ENCODE assay signal across 17 cellular contexts in genomic region chr2:148613231-148614023, GRCh38. TPM values are rescaled to one million over a fixed set of nuclear protein-coding genes. Genes with fewer than 3 reads are reported as not detected.
A peak's percentile ranks its signal among the peaks of the same experiment; 100 is the strongest.
DNase-seq lines count a peak whose midpoint lies in the region; FAIRE-seq and TF ChIP-seq lines count a peak whose summit lies in the region.
"Had no signal": no experiment of that assay in that cellular context is flagged by ENCODE, and none has a peak within 500 bp of the region (broad histone marks: within the 10 kb centered on the region; RNA-seq: fewer than 3 reads in every experiment).

No MANE protein-coding gene starts in this region.

- DNase-seq in astrocyte (ENCODE audit: low read depth): no peak
- DNase-seq in nephron progenitor cell: no peak
- no peak for DNase-seq in G401 (ENCODE audit: low spot score)
- no peak for DNase-seq in dorsolateral prefrontal cortex
- no peak for DNase-seq in activated T-cell treated with anti-CD3 and anti-CD28 coated beads, Interleukin-2, amount 50 U/mL, for 48 hours
- DNase-seq: activated naive CD4-positive, alpha-beta T cell treated with anti-CD3 and anti-CD28 coated beads, Interleukin-2, amount 50 U/mL, for 16 hours; erythroblast; H7; naive thymus-derived CD4-positive, alpha-beta T cell; NCI-H2227 treated with DMSO at 0.1 percent for 48 hours; NK-92 treated with Interleukin-12 subunit alpha and Interleukin-12 subunit beta, amount 100 ng/mL, for 24 hours; spleen had no signal

- H3F3A ChIP-seq in DOHH2 (ENCODE audit: control insufficient read depth, insufficient read depth): no peaks in the 10 kb centered on the region

- H3K36me3 ChIP-seq in DOHH2 (ENCODE audit: control insufficient read depth, low read length) (no peaks in the 10 kb centered on the region), HEK293 (ENCODE audit: control insufficient read depth in 2 of 2, insufficient read depth in 1 of 2, low read length in 2 of 2) (no peaks in the 10 kb centered on the region), astrocyte (ENCODE audit: insufficient read depth, low read length) (no peaks in the 10 kb centered on the region)
- H3K36me3 ChIP-seq: spleen, thyroid gland had no signal

- H3K4me1 ChIP-seq in DOHH2 (ENCODE audit: control insufficient read depth, low read length) (peaks cover 24% of the 10 kb centered on the region), HEK293 (ENCODE audit: control insufficient read depth, insufficient read depth, low read length) (peaks cover 10% of the 10 kb centered on the region), astrocyte (ENCODE audit: insufficient read depth, low read length) (peaks cover 9% of the 10 kb centered on the region)

- no peak overlapping the region for H3K4me3 ChIP-seq in DOHH2 (ENCODE audit: low read length)
- no peak overlapping the region for H3K4me3 ChIP-seq in HEK293 (ENCODE audit: low read depth, low read length)
- H3K4me3 ChIP-seq in astrocyte (ENCODE audit: insufficient read depth, low read depth, low read length): no peak overlapping the region
- no peak overlapping the region for H3K4me3 ChIP-seq in dorsolateral prefrontal cortex
- H3K4me3 ChIP-seq: spleen, thyroid gland had no signal

- in situ Hi-C loops in G401 (cut with HindIII; ENCODE audit: low sequenced_read_pairs): no loop called here

- H3K4me3 Mint-ChIP-seq in astrocyte (ENCODE audit: unreplicated experiment) (no peak overlapping the region), nephron progenitor cell (peak overlapping the region; percentile 1)

- H3K27ac ChIP-seq in DOHH2 (ENCODE audit: low read depth, low read length): no peak overlapping the region
- no peak overlapping the region for H3K27ac ChIP-seq in HEK293 (ENCODE audit: extremely low read depth, low read depth, low read length)
- H3K27ac ChIP-seq in astrocyte (ENCODE audit: low read depth, low read length): no peak overlapping the region
- peak overlapping the region in 18 of 59 donors; percentile 2 to 74 (median 47) for H3K27ac ChIP-seq in dorsolateral prefrontal cortex

- FAIRE-seq in astrocyte (lab: Jason Lieb, UNC): no peak

- H3K9me3 ChIP-seq in DOHH2 (ENCODE audit: control insufficient read depth, insufficient read depth, low read length): no peaks in the 10 kb centered on the region
- no peaks in the 10 kb centered on the region for H3K9me3 ChIP-seq in HEK293 (ENCODE audit: control insufficient read depth, insufficient read depth, low read depth, low read length)
- H3K9me3 ChIP-seq in astrocyte (ENCODE audit: insufficient read depth, low read depth, low read length): no peaks in the 10 kb centered on the region
- H3K9me3 ChIP-seq: spleen, thyroid gland had no signal

- POLR2A ChIA-PET in HEK293 (lab: Yijun Ruan, JAX): interaction anchor here (0.6 to 0.9 kb wide), 2 partner anchors 62 to 593 kb away, joined by 3 read pairs; partner anchors contain the start of genes MBD5 and ORC4

- peak overlapping the region; percentile 88 for H3K27ac Mint-ChIP-seq in astrocyte (ENCODE audit: unreplicated experiment)
- peak overlapping the region; percentile 86 for H3K27ac Mint-ChIP-seq in nephron progenitor cell
- H3K27ac Mint-ChIP-seq: progenitor cell of endocrine pancreas had no signal

- intact Hi-C loops in dorsolateral prefrontal cortex (cut with DNase I): no loop called here

- no peaks in the 10 kb centered on the region for H3K27me3 Mint-ChIP-seq in astrocyte (ENCODE audit: low read depth, unreplicated experiment)
- peaks cover 3% of the 10 kb centered on the region for H3K27me3 Mint-ChIP-seq in nephron progenitor cell (ENCODE audit: low read depth, poor library complexity)
- H3K27me3 Mint-ChIP-seq: brain, progenitor cell of endocrine pancreas had no signal

- peaks cover 22% of the 10 kb centered on the region for H3K4me1 Mint-ChIP-seq in astrocyte (ENCODE audit: low read depth, unreplicated experiment)
- peaks cover 46% of the 10 kb centered on the region for H3K4me1 Mint-ChIP-seq in nephron progenitor cell

- H3K36me3 Mint-ChIP-seq in astrocyte (ENCODE audit: low read depth, unreplicated experiment) (no peaks in the 10 kb centered on the region), nephron progenitor cell (ENCODE audit: low read depth) (no peaks in the 10 kb centered on the region)
- H3K36me3 Mint-ChIP-seq: brain had no signal

- H3K4me2 ChIP-seq in DOHH2 (ENCODE audit: low read length): peak overlapping the region; percentile 74; the same call in 1 of the 2 replicates
- H3K4me2 ChIP-seq in astrocyte (ENCODE audit: low read length): peak overlapping the region; percentile 64

- no peaks in the 10 kb centered on the region for H3K27me3 ChIP-seq in DOHH2 (ENCODE audit: control insufficient read depth, low read length)
- no peaks in the 10 kb centered on the region for H3K27me3 ChIP-seq in astrocyte (ENCODE audit: insufficient read depth, low read length)
- H3K27me3 ChIP-seq in dorsolateral prefrontal cortex: no peaks in the 10 kb centered on the region
- H3K27me3 ChIP-seq: spleen, thyroid gland had no signal

- H2AFZ ChIP-seq in astrocyte (ENCODE audit: low read depth, low read length): no peak overlapping the region

- H4K20me1 ChIP-seq in DOHH2 (ENCODE audit: control insufficient read depth, insufficient read depth, low read depth, low read length) (no peaks in the 10 kb centered on the region), astrocyte (ENCODE audit: insufficient read depth, low read length) (no peaks in the 10 kb centered on the region)

- no peaks in the 10 kb centered on the region for H3K79me2 ChIP-seq in DOHH2 (ENCODE audit: control insufficient read depth, low read length)
- H3K79me2 ChIP-seq in astrocyte (ENCODE audit: insufficient read depth, low read length): no peaks in the 10 kb centered on the region

- H3K9me3 Mint-ChIP-seq in astrocyte (ENCODE audit: unreplicated experiment) (no peaks in the 10 kb centered on the region), nephron progenitor cell (no peaks in the 10 kb centered on the region)

- no peaks in the 10 kb centered on the region for H3K9me2 ChIP-seq in DOHH2 (replicated peaks; ENCODE audit: control insufficient read depth, low read length)

- no peak for TF ChIP-seq CTCF in DOHH2 (IDR thresholded peaks at IDR 0.05; ENCODE audit: low read depth, low read length, poor library complexity, severe bottlenecking)
- TF ChIP-seq CTCF in HEK293 (tag by site-specific recombination; IDR thresholded peaks at IDR 0.05): no peak
- no peak for TF ChIP-seq CTCF in astrocyte (IDR thresholded peaks at IDR 0.05; ENCODE audit: insufficient read depth, low read depth, low read length)
- no peak for TF ChIP-seq CTCF in nephron progenitor cell (IDR thresholded peaks at IDR 0.05)
- TF ChIP-seq CTCF in dorsolateral prefrontal cortex (IDR thresholded peaks at IDR 0.05 in 54 of 56, conservative IDR thresholded peaks at IDR 0.05 in 2 of 56; ENCODE audit: low read depth in 1 of 56, partially characterized antibody in 56 of 56): no peak

- H3K9ac ChIP-seq in astrocyte (ENCODE audit: low read length): no peak overlapping the region

- CTCF ChIA-PET in HEK293 (lab: Yijun Ruan, JAX): interaction anchor here (0.5 to 0.6 kb wide), 3 partner anchors 16 to 131 kb away, joined by 3 to 4 read pairs (median 3); no protein-coding TSS in a partner anchor

TF ChIP-seq in HEK293, 187 proteins besides CTCF, POLR2A, EP300 and RAD21:
- TF ChIP-seq EGR2 (tag by site-specific recombination; IDR thresholded peaks at IDR 0.05; ENCODE audit: low read depth) (no peak), ZNF350 (tag by site-specific recombination; IDR thresholded peaks at IDR 0.05) (no peak), TRIM28 (IDR thresholded peaks at IDR 0.05; ENCODE audit: borderline replicate concordance, low read length) (no peak), ZNF214 (tag by site-specific recombination; IDR thresholded peaks at IDR 0.05; ENCODE audit: borderline replicate concordance) (no peak), ZBTB8A (tag by site-specific recombination; IDR thresholded peaks at IDR 0.05) (no peak), ZNF174 (tag by site-specific recombination; IDR thresholded peaks at IDR 0.05) (no peak), GLI2 (tag by site-specific recombination; IDR thresholded peaks at IDR 0.05; ENCODE audit: borderline replicate concordance, low read depth) (no peak), ZNF362 (tag by site-specific recombination; IDR thresholded peaks at IDR 0.05) (peak; percentile 55; the same call in 1 of the 2 replicates), ZNF223 (tag by site-specific recombination; IDR thresholded peaks at IDR 0.05) (no peak), KLF1 (tag by site-specific recombination; IDR thresholded peaks at IDR 0.05) (no peak), SP2 (tag by site-specific recombination; IDR thresholded peaks at IDR 0.05) (0 out of 2 replicates have a peak, but pooled peaks have one; percentile 4), REPIN1 (tag by site-specific recombination; IDR thresholded peaks at IDR 0.05; ENCODE audit: low read depth) (no peak)

RNA-seq across cellular contexts. Expression of gene EPC2, which starts 31.1 kb away (rescaled TPM):
- total RNA-seq in astrocyte (22.8 and 24.8 TPM in 2 replicates), dorsolateral prefrontal cortex (10 to 100 TPM; 36.2 to 67.7 (median 47.7) TPM)
- total RNA-seq in G401 (2014; rRNA removed; shearing (Covaris generic)): 10.8 and 16.7 TPM in 2 replicates
